ENCODE assay signal across 37 cellular contexts in genomic region chr6:107333491-107333890, GRCh38.
"Had no signal": no experiment of that assay in that cellular context is flagged by ENCODE, and none has a peak within 500 bp of the region (broad histone marks: within the 10 kb centered on the region; RNA-seq: fewer than 3 reads in every experiment).

No MANE protein-coding gene starts in this region.

- H3K36me3 ChIP-seq: adrenal gland, brain microvascular endothelial cell, breast epithelium, cardiac muscle cell had no signal

- DNase-seq: activated effector memory CD4-positive, alpha-beta T cell treated with anti-CD3 and anti-CD28 coated beads, Interleukin-2, amount 50 U/mL, for 16 hours; activated effector memory CD4-positive, alpha-beta T cell treated with Interleukin-2 at 50 U/mL for 16 hours; activated gamma-delta T cell; activated gamma-delta T cell treated with Interleukin-2 at 50 U/mL for 16 hours; activated naive CD4-positive, alpha-beta T cell; activated naive CD4-positive, alpha-beta T cell treated with anti-CD3 and anti-CD28 coated beads for 36 hours; activated naive CD4-positive, alpha-beta T cell treated with anti-CD3 and anti-CD28 coated beads, Interleukin-2, amount 10 ng/mL, durations not matched to agents 7 days and 5 days; activated naive CD4-positive, alpha-beta T cell treated with anti-CD3 and anti-CD28 coated beads, Interleukin-2, amount 50 U/mL, for 16 hours; activated naive CD4-positive, alpha-beta T cell treated with Interleukin-2 at 50 U/mL for 16 hours; activated naive CD8-positive, alpha-beta T cell treated with anti-CD3 and anti-CD28 coated beads for 36 hours; activated naive CD8-positive, alpha-beta T cell treated with anti-CD3 and anti-CD28 coated beads, Interleukin-2, amount 10 ng/mL, durations not matched to agents 7 days and 5 days; activated naive CD8-positive, alpha-beta T cell treated with anti-CD3 and anti-CD28 coated beads, Interleukin-2, amount 50 U/mL, for 24 hours; activated T-cell treated with anti-CD3 and anti-CD28 coated beads, Interleukin-2, amount 50 U/mL, for 1 hour; activated T-cell treated with anti-CD3 and anti-CD28 coated beads, Interleukin-2, amount 50 U/mL, for 4 hours; activated T-cell treated with anti-CD3 and anti-CD28 coated beads, Interleukin-2, amount 50 U/mL, for 48 hours; activated T-cell treated with anti-CD3 and anti-CD28 coated beads, Interleukin-2, amount 50 U/mL, for 72 hours; adrenal gland; amniotic stem cell; amygdala; anterior cingulate cortex; aorta; body of pancreas; brain microvascular endothelial cell; caudate nucleus; central memory CD4-positive, alpha-beta T cell; cerebellar nuclear complex had no signal

- H3K9me3 Mint-ChIP-seq: activated naive CD4-positive, alpha-beta T cell treated with anti-CD3 and anti-CD28 coated beads for 36 hours; activated naive CD4-positive, alpha-beta T cell treated with anti-CD3 and anti-CD28 coated beads, Interleukin-2, amount 10 ng/mL, durations not matched to agents 7 days and 5 days; activated naive CD4-positive, alpha-beta T cell treated with anti-CD3 and anti-CD28 coated beads, Interleukin-2, amount 50 U/mL, for 24 hours; activated naive CD8-positive, alpha-beta T cell treated with anti-CD3 and anti-CD28 coated beads for 36 hours; activated T-cell treated with anti-CD3 and anti-CD28 coated beads, Interleukin-2, amount 50 U/mL, for 4 hours; activated T-cell treated with anti-CD3 and anti-CD28 coated beads, Interleukin-2, amount 50 U/mL, for 72 hours; activated T-helper 1 cell treated with anti-CD3 and anti-CD28 coated beads, Interleukin-12 subunit alpha, Interleukin-12 subunit beta, Interleukin-2, Interleukin-4 antibody, amounts not matched to agents 30 ng/mL and 10 ng/mL and 1 ng/mL, durations not matched to agents 14 hours and 24 hours and 36 hours; activated T-helper 17 cell treated with anti-CD3 and anti-CD28 coated beads, Interleukin-2, amount 50 U/mL, for 72 hours; activated T-helper 2 cell treated with anti-CD3 and anti-CD28 coated beads, Interferon-gamma antibody, Interleukin-2, Interleukin-4, amounts not matched to agents 10 μg/mL and 5 μg/mL and 100 μg/mL, durations not matched to agents 14 hours and 24 hours and 36 hours; brain; central memory CD8-positive, alpha-beta T cell had no signal

- H3K27ac ChIP-seq: adrenal gland, ascending aorta, body of pancreas, brain microvascular endothelial cell, breast epithelium, cardiac muscle cell had no signal

- H3K4me3 Mint-ChIP-seq: activated naive CD4-positive, alpha-beta T cell treated with anti-CD3 and anti-CD28 coated beads for 36 hours; activated naive CD4-positive, alpha-beta T cell treated with anti-CD3 and anti-CD28 coated beads, Interleukin-2, amount 10 ng/mL, durations not matched to agents 7 days and 5 days; activated naive CD4-positive, alpha-beta T cell treated with anti-CD3 and anti-CD28 coated beads, Interleukin-2, amount 50 U/mL, for 24 hours; activated naive CD8-positive, alpha-beta T cell; activated naive CD8-positive, alpha-beta T cell treated with anti-CD3 and anti-CD28 coated beads for 36 hours; activated naive CD8-positive, alpha-beta T cell treated with anti-CD3 and anti-CD28 coated beads, Interleukin-2, amount 10 ng/mL, durations not matched to agents 7 days and 5 days; activated naive CD8-positive, alpha-beta T cell treated with anti-CD3 and anti-CD28 coated beads, Interleukin-2, amount 50 U/mL, for 24 hours; activated T-cell treated with anti-CD3 and anti-CD28 coated beads, Interleukin-2, amount 50 U/mL, for 4 hours; activated T-cell treated with anti-CD3 and anti-CD28 coated beads, Interleukin-2, amount 50 U/mL, for 72 hours; activated T-helper 1 cell treated with anti-CD3 and anti-CD28 coated beads, Interleukin-12 subunit alpha, Interleukin-12 subunit beta, Interleukin-2, Interleukin-4 antibody, amounts not matched to agents 30 ng/mL and 10 ng/mL and 1 ng/mL, durations not matched to agents 14 hours and 24 hours and 36 hours; activated T-helper 17 cell treated with anti-CD3 and anti-CD28 coated beads, Interleukin-2, amount 50 U/mL, for 72 hours; brain; central memory CD8-positive, alpha-beta T cell had no signal

- H3K4me3 ChIP-seq: adrenal gland, ascending aorta, body of pancreas, breast epithelium, cardiac muscle cell had no signal

- H3K4me1 ChIP-seq: ascending aorta, body of pancreas, breast epithelium had no signal

- H3K27ac Mint-ChIP-seq: activated naive CD4-positive, alpha-beta T cell treated with anti-CD3 and anti-CD28 coated beads for 36 hours; activated naive CD4-positive, alpha-beta T cell treated with anti-CD3 and anti-CD28 coated beads, Interleukin-2, amount 10 ng/mL, durations not matched to agents 7 days and 5 days; activated naive CD4-positive, alpha-beta T cell treated with anti-CD3 and anti-CD28 coated beads, Interleukin-2, amount 50 U/mL, for 24 hours; activated naive CD4-positive, alpha-beta T cell treated with anti-CD3 and anti-CD28 coated beads, Interleukin-2, amount 50 U/mL, for 72 hours; activated naive CD8-positive, alpha-beta T cell; activated naive CD8-positive, alpha-beta T cell treated with anti-CD3 and anti-CD28 coated beads for 36 hours; activated naive CD8-positive, alpha-beta T cell treated with anti-CD3 and anti-CD28 coated beads, Interleukin-2, amount 10 ng/mL, durations not matched to agents 7 days and 5 days; activated naive CD8-positive, alpha-beta T cell treated with anti-CD3 and anti-CD28 coated beads, Interleukin-2, amount 50 U/mL, for 24 hours; activated T-cell treated with anti-CD3 and anti-CD28 coated beads, Interleukin-2, amount 50 U/mL, for 72 hours; activated T-helper 1 cell treated with anti-CD3 and anti-CD28 coated beads, Interleukin-12 subunit alpha, Interleukin-12 subunit beta, Interleukin-2, Interleukin-4 antibody, amounts not matched to agents 30 ng/mL and 10 ng/mL and 1 ng/mL, durations not matched to agents 14 hours and 24 hours and 36 hours; activated T-helper 17 cell treated with anti-CD3 and anti-CD28 coated beads, Interleukin-2, amount 50 U/mL, for 72 hours; activated T-helper 2 cell treated with anti-CD3 and anti-CD28 coated beads, Interferon-gamma antibody, Interleukin-2, Interleukin-4, amounts not matched to agents 10 μg/mL and 5 μg/mL and 100 μg/mL, durations not matched to agents 14 hours and 24 hours and 36 hours; brain had no signal

- H3K27me3 Mint-ChIP-seq: activated naive CD4-positive, alpha-beta T cell treated with anti-CD3 and anti-CD28 coated beads, Interleukin-2, amount 10 ng/mL, durations not matched to agents 7 days and 5 days; activated naive CD4-positive, alpha-beta T cell treated with anti-CD3 and anti-CD28 coated beads, Interleukin-2, amount 50 U/mL, for 24 hours; activated naive CD8-positive, alpha-beta T cell; activated naive CD8-positive, alpha-beta T cell treated with anti-CD3 and anti-CD28 coated beads for 36 hours; activated naive CD8-positive, alpha-beta T cell treated with anti-CD3 and anti-CD28 coated beads, Interleukin-2, amount 10 ng/mL, durations not matched to agents 7 days and 5 days; activated naive CD8-positive, alpha-beta T cell treated with anti-CD3 and anti-CD28 coated beads, Interleukin-2, amount 50 U/mL, for 24 hours; activated T-helper 17 cell treated with anti-CD3 and anti-CD28 coated beads, Interleukin-2, amount 50 U/mL, for 72 hours; brain; central memory CD8-positive, alpha-beta T cell had no signal

- H3K36me3 Mint-ChIP-seq: brain had no signal

- H3K27me3 ChIP-seq: adrenal gland, ascending aorta, body of pancreas, brain microvascular endothelial cell, breast epithelium, cardiac muscle cell had no signal

- H3K9me3 ChIP-seq: adrenal gland, ascending aorta, body of pancreas, breast epithelium had no signal
